Comparison of ENCODE assay signal across 2 cellular contexts in the genomic region with DNA sequence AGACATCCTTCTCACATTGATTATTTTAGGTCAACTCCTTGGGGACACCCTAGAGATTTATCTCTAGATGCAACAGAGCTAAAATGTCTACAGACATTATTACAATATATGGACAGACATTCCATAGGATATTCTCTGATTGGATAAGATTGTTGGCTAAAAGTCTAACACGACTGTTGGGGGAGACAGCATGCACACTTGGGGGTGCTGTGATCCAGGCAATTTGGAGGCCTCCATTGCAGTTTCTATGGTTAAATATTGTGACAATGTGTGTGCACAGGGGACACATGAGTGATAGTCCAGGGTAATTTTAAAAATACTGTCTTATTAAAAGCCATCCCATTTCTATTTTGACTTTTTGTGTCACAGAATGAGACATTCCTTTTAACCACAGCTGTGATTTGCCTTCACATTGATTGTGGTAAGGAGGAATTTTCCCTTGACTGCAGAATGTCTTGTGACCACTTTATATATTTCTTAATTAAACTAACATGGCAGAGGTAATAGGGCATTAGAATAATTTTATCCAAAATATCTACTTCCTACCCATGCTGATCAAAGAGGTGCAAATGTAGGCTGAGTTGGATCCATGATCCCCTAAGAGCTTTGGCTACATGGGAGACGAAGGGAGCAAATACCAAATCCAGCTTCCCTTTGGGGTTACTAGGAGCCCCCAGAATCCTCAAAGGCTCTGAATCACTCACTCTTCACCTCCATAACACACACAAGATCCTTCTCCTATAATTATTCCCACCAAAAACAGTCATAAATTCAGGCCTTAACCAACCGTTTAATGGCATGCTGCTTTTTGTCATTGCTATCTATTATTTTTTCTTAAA.
A peak's percentile ranks its signal among the peaks of the same experiment; 100 is the strongest.
TF ChIP-seq lines count a peak whose summit lies in the region.

No MANE protein-coding gene starts in this region.

TF ChIP-seq in A549, 52 proteins besides CTCF, POLR2A, EP300 and RAD21:
- TF ChIP-seq HOXA7 (CRISPR knock-in tag; IDR thresholded peaks at IDR 0.05) (peak; percentile 37; the same call in 1 of the 2 replicates), FOSL2 (IDR thresholded peaks at IDR 0.05) (no peak), FOSL2 (CRISPR knock-in tag; IDR thresholded peaks at IDR 0.05) (no peak)

TF ChIP-seq in SK-N-SH, 30 proteins besides CTCF, POLR2A, EP300 and RAD21:
- TF ChIP-seq, protein P1, sequence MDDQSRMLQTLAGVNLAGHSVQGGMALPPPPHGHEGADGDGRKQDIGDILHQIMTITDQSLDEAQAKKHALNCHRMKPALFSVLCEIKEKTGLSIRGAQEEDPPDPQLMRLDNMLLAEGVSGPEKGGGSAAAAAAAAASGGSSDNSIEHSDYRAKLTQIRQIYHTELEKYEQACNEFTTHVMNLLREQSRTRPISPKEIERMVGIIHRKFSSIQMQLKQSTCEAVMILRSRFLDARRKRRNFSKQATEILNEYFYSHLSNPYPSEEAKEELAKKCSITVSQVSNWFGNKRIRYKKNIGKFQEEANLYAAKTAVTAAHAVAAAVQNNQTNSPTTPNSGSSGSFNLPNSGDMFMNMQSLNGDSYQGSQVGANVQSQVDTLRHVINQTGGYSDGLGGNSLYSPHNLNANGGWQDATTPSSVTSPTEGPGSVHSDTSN (IDR thresholded peaks at IDR 0.05) = no peak
- TF ChIP-seq RXRA (IDR thresholded peaks at IDR 0.05; ENCODE audit: borderline replicate concordance, low read depth) (no peak), RCOR1 (IDR thresholded peaks at IDR 0.05; ENCODE audit: low read length) (no peak), NRF1 (IDR thresholded peaks at IDR 0.05; ENCODE audit: low read depth, low read length) (no peak), TCF12 (IDR thresholded peaks at IDR 0.05) (no peak), FOSL2 (IDR thresholded peaks at IDR 0.05; ENCODE audit: borderline replicate concordance, low read depth) (no peak), SMC3 (IDR thresholded peaks at IDR 0.05; ENCODE audit: low read depth, low read length) (no peak), TEAD4 (IDR thresholded peaks at IDR 0.05; ENCODE audit: borderline replicate concordance, insufficient read depth) (no peak), JUND (IDR thresholded peaks at IDR 0.05) (no peak), RFX5 (IDR thresholded peaks at IDR 0.05; ENCODE audit: low read length) (no peak)
- TF ChIP-seq, protein P2, sequence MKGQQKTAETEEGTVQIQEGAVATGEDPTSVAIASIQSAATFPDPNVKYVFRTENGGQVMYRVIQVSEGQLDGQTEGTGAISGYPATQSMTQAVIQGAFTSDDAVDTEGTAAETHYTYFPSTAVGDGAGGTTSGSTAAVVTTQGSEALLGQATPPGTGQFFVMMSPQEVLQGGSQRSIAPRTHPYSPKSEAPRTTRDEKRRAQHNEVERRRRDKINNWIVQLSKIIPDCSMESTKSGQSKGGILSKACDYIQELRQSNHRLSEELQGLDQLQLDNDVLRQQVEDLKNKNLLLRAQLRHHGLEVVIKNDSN (IDR thresholded peaks at IDR 0.05; ENCODE audit: borderline replicate concordance, low read depth) = no peak
- TF ChIP-seq, protein P3, sequence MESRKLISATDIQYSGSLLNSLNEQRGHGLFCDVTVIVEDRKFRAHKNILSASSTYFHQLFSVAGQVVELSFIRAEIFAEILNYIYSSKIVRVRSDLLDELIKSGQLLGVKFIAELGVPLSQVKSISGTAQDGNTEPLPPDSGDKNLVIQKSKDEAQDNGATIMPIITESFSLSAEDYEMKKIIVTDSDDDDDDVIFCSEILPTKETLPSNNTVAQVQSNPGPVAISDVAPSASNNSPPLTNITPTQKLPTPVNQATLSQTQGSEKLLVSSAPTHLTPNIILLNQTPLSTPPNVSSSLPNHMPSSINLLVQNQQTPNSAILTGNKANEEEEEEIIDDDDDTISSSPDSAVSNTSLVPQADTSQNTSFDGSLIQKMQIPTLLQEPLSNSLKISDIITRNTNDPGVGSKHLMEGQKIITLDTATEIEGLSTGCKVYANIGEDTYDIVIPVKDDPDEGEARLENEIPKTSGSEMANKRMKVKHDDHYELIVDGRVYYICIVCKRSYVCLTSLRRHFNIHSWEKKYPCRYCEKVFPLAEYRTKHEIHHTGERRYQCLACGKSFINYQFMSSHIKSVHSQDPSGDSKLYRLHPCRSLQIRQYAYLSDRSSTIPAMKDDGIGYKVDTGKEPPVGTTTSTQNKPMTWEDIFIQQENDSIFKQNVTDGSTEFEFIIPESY (IDR thresholded peaks at IDR 0.05; ENCODE audit: borderline replicate concordance, low read depth) = no peak
- TF ChIP-seq, protein P4, sequence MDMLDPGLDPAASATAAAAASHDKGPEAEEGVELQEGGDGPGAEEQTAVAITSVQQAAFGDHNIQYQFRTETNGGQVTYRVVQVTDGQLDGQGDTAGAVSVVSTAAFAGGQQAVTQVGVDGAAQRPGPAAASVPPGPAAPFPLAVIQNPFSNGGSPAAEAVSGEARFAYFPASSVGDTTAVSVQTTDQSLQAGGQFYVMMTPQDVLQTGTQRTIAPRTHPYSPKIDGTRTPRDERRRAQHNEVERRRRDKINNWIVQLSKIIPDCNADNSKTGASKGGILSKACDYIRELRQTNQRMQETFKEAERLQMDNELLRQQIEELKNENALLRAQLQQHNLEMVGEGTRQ (IDR thresholded peaks at IDR 0.05; ENCODE audit: borderline replicate concordance, low read depth, low read length) = no peak
- TF ChIP-seq, protein P5, sequence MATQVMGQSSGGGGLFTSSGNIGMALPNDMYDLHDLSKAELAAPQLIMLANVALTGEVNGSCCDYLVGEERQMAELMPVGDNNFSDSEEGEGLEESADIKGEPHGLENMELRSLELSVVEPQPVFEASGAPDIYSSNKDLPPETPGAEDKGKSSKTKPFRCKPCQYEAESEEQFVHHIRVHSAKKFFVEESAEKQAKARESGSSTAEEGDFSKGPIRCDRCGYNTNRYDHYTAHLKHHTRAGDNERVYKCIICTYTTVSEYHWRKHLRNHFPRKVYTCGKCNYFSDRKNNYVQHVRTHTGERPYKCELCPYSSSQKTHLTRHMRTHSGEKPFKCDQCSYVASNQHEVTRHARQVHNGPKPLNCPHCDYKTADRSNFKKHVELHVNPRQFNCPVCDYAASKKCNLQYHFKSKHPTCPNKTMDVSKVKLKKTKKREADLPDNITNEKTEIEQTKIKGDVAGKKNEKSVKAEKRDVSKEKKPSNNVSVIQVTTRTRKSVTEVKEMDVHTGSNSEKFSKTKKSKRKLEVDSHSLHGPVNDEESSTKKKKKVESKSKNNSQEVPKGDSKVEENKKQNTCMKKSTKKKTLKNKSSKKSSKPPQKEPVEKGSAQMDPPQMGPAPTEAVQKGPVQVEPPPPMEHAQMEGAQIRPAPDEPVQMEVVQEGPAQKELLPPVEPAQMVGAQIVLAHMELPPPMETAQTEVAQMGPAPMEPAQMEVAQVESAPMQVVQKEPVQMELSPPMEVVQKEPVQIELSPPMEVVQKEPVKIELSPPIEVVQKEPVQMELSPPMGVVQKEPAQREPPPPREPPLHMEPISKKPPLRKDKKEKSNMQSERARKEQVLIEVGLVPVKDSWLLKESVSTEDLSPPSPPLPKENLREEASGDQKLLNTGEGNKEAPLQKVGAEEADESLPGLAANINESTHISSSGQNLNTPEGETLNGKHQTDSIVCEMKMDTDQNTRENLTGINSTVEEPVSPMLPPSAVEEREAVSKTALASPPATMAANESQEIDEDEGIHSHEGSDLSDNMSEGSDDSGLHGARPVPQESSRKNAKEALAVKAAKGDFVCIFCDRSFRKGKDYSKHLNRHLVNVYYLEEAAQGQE (IDR thresholded peaks at IDR 0.05; ENCODE audit: low read depth, low read length) = no peak
- TF ChIP-seq, protein P6, sequence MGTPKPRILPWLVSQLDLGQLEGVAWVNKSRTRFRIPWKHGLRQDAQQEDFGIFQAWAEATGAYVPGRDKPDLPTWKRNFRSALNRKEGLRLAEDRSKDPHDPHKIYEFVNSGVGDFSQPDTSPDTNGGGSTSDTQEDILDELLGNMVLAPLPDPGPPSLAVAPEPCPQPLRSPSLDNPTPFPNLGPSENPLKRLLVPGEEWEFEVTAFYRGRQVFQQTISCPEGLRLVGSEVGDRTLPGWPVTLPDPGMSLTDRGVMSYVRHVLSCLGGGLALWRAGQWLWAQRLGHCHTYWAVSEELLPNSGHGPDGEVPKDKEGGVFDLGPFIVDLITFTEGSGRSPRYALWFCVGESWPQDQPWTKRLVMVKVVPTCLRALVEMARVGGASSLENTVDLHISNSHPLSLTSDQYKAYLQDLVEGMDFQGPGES (IDR thresholded peaks at IDR 0.05; ENCODE audit: low read depth, low read length) = no peak
- TF ChIP-seq, protein P7, sequence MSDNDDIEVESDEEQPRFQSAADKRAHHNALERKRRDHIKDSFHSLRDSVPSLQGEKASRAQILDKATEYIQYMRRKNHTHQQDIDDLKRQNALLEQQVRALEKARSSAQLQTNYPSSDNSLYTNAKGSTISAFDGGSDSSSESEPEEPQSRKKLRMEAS (IDR thresholded peaks at IDR 0.05; ENCODE audit: low read depth) = no peak
